In the genomic region with DNA sequence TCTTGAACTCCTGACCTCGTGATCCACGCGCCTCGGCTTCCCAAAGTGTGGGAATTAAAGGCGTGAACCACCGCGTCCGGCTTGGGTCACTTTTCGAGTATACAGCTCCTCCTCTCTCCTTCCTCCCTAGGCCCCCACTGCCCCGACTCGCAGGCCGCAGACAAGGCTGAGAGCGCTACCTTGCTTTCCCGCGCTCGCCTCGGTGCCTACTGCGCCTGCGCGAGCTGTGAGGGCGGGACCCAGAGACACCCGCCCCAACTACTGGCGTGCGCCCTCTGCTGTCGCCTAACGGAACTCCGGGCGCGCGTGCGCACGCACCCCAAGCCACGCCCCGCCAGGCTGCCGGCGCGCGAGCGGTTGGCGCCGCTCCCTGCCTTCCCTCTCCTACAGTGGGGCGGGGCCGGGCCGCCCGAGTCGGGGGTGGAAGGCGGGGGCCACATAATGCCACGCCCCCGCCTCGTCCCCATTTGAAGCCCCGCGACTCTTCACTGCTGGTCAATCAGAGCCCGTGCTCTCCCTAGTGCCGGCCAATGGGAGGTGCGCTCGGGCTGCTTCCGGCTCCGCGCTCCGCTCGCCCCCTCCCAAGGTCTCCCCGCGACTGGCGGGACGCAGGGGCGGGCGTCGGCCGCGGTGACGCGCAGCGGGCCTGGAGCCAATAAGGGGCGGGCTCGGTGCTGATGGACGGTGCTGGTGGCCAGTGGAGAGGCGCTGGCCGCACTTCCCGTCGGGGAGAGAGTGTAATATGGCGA, we compare ENCODE assay signal across 8 cellular contexts. TPM values are rescaled to one million over a fixed set of nuclear protein-coding genes. Genes with fewer than 3 reads are reported as not detected.
DNase-seq lines count a peak whose midpoint lies in the region; ATAC-seq, FAIRE-seq and TF ChIP-seq lines count a peak whose summit lies in the region.

A gene (plus strand): TSS at position 730 of the 749 bp plus-strand sequence. CDS start 13 bp downstream, at position 743.

- peaks cover 4% of the 10 kb centered on the region for H3F3A ChIP-seq in smooth muscle cell (ENCODE audit: low read depth)

- H3K9ac ChIP-seq in smooth muscle cell (ENCODE audit: low read depth), result peak within 1 kb of the TSS; percentile 96

- peak within 1 kb of the TSS; percentile 78 for H3K27ac ChIP-seq in smooth muscle cell (ENCODE audit: low read depth)

- 3% methylated on average over 74 of the region's 81 CpGs for WGBS in smooth muscle cell (ENCODE audit: low lambda C conversion rate)

- H2AFZ ChIP-seq in smooth muscle cell (ENCODE audit: low read depth), result peak within 1 kb of the TSS; percentile 67

- H3K4me2 ChIP-seq in smooth muscle cell, result peak within 1 kb of the TSS; percentile 91

- H3K36me3 ChIP-seq in bronchial epithelial cell (ENCODE audit: control insufficient read depth, insufficient read depth, low read length) (peaks cover 2% of the 10 kb centered on the region), smooth muscle cell (ENCODE audit: low read depth) (no peaks in the 10 kb centered on the region)

- DNase-seq in AG09309 (ENCODE audit: low read depth), result peak; percentile 97
- DNase-seq in NCI-H2227 treated with DMSO at 0.1 percent for 48 hours (lab: John Stamatoyannopoulos, UW), result peak; percentile 93
- peak; percentile 93 for DNase-seq in bronchial epithelial cell (ENCODE audit: low read depth)
- peak; percentile 100 for DNase-seq in iPS-NIHi7 (ENCODE audit: extremely low spot score)
- DNase-seq in smooth muscle cell (lab: John Stamatoyannopoulos, UW; ENCODE audit: unreplicated experiment), result peak; percentile 100

- no peak for FAIRE-seq in bronchial epithelial cell (lab: Jason Lieb, UNC)

- H4K20me1 ChIP-seq in smooth muscle cell (ENCODE audit: low read depth), result peaks cover 35% of the 10 kb centered on the region

- ATAC-seq in GM18909 (IDR thresholded peaks at IDR 0.05; ENCODE audit: poor library complexity, unreplicated experiment), result peak; percentile 87
- ATAC-seq in HG03175 (IDR thresholded peaks at IDR 0.05; ENCODE audit: unreplicated experiment), result peak; percentile 82

- H3K27me3 ChIP-seq in bronchial epithelial cell (ENCODE audit: control insufficient read depth, insufficient read depth, low read length), result no peaks in the 10 kb centered on the region
- H3K27me3 ChIP-seq in smooth muscle cell (ENCODE audit: low read depth), result no peaks in the 10 kb centered on the region

- H3K4me3 ChIP-seq in AG09309 (ENCODE audit: control insufficient read depth, low read depth, low read length) (peak within 1 kb of the TSS; percentile 90), WI38 (ENCODE audit: low read depth, low read length) (peak within 1 kb of the TSS; percentile 99), bronchial epithelial cell (ENCODE audit: low read depth, low read length) (peak within 1 kb of the TSS; percentile 95), smooth muscle cell (peak within 1 kb of the TSS; percentile 93)

- TF ChIP-seq CTCF in AG09309 (IDR thresholded peaks at IDR 0.05; ENCODE audit: control insufficient read depth, insufficient read depth, low read depth, low read length, missing control alignments) (peak; percentile 77), WI38 (IDR thresholded peaks at IDR 0.05; ENCODE audit: low read depth, low read length) (peak; percentile 85), bronchial epithelial cell (IDR thresholded peaks at IDR 0.05; ENCODE audit: insufficient read depth, low read length, severe bottlenecking) (peak; percentile 96), smooth muscle cell (IDR thresholded peaks at IDR 0.05; ENCODE audit: borderline replicate concordance, insufficient read depth, poor library complexity, severe bottlenecking) (peak; percentile 87)

- no peaks in the 10 kb centered on the region for H3K9me3 ChIP-seq in smooth muscle cell (replicated peaks; ENCODE audit: low read depth)

- H3K4me1 ChIP-seq in smooth muscle cell (ENCODE audit: low read depth), result peaks cover 6% of the 10 kb centered on the region

- peaks cover 43% of the 10 kb centered on the region for H3K79me2 ChIP-seq in smooth muscle cell (ENCODE audit: low read depth)

RNA-seq across cellular contexts. Expression of the gene that starts here (rescaled TPM):
- total RNA-seq in bronchial epithelial cell (76.6 and 99.2 TPM in 2 replicates), smooth muscle cell (47.3 and 60.2 TPM in 2 replicates)
- 90.5 and 96.0 TPM in 2 replicates for polyA plus RNA-seq in smooth muscle cell

Comparison
In these comparisons a context has a peak if more than half of its experiments do, and no peak if none do; other contexts are left out.
1. Peak in every context shown above with its lines: DNase-seq, ATAC-seq, H3K4me3 ChIP-seq and H3K27ac ChIP-seq.